ENCODE assay signal across 8 cellular contexts in genomic region chr9:4678679-4679267, GRCh38. TPM values are rescaled to one million over a fixed set of nuclear protein-coding genes. Genes with fewer than 3 reads are reported as not detected.
DNase-seq lines count a peak whose midpoint lies in the region; ATAC-seq and TF ChIP-seq lines count a peak whose summit lies in the region.

No MANE protein-coding gene starts in this region.

- TF ChIP-seq CTCF in WERI-Rb-1 (IDR thresholded peaks at IDR 0.05; ENCODE audit: low read depth, low read length) (no peak), left ventricle myocardium inferior (IDR thresholded peaks at IDR 0.05; ENCODE audit: borderline replicate concordance) (no peak), sigmoid colon (IDR thresholded peaks at IDR 0.05) (no peak)

- H3K27ac ChIP-seq in CD4-positive, alpha-beta memory T cell (ENCODE audit: low read depth, low read length) = peak overlapping the region; percentile 94
- peak overlapping the region; percentile 90 for H3K27ac ChIP-seq in WERI-Rb-1
- H3K27ac ChIP-seq in left ventricle myocardium inferior (replicated peaks) = peak overlapping the region; percentile 95
- peak overlapping the region; percentile 93 to 99 (median 98) for H3K27ac ChIP-seq in sigmoid colon

- no peaks in the 10 kb centered on the region for H3K9me3 ChIP-seq in CD4-positive, alpha-beta memory T cell (ENCODE audit: control insufficient read depth in 1 of 2, low read length in 2 of 2)
- H3K9me3 ChIP-seq in WERI-Rb-1 (ENCODE audit: severe bottlenecking) = no peaks in the 10 kb centered on the region
- no peaks in the 10 kb centered on the region for H3K9me3 ChIP-seq in left ventricle myocardium inferior (replicated peaks)
- H3K9me3 ChIP-seq in sigmoid colon = no peaks in the 10 kb centered on the region

- CTCF ChIA-PET in CD4-positive, alpha-beta memory T cell (lab: Charles Lee; ENCODE audit: partially characterized antibody) = interaction anchor here (0.5 to 1.4 kb wide), 3 partner anchors 13 to 307 kb away, joined by 3 to 13 read pairs (median 3); partner anchors contain the start of gene SPATA6L

- no peaks in the 10 kb centered on the region for H3K27me3 Mint-ChIP-seq in CD4-positive, alpha-beta memory T cell

- no peak overlapping the region for H3K27ac Mint-ChIP-seq in CD4-positive, alpha-beta memory T cell

- TF ChIP-seq EP300 in sigmoid colon (IDR thresholded peaks at IDR 0.05) = no peak

- POLR2A ChIA-PET in CD4-positive, alpha-beta memory T cell (lab: Charles Lee; ENCODE audit: partially characterized antibody) = interaction anchor here (0.6 to 2.9 kb wide), 26 partner anchors 9 to 1835 kb away, joined by 3 to 74 read pairs (median 5); partner anchors contain the start of genes AK3, CD274, JAK2 and PLGRKT

- ATAC-seq in GM19043 (IDR thresholded peaks at IDR 0.05; ENCODE audit: low read depth, unreplicated experiment) (peak; percentile 14), HG03460 (IDR thresholded peaks at IDR 0.05; ENCODE audit: unreplicated experiment) (no peak)

- H3K36me3 Mint-ChIP-seq in CD4-positive, alpha-beta memory T cell = peaks cover 6 to 8% of the 10 kb centered on the region in 2 donors

- no peaks in the 10 kb centered on the region for H3K27me3 ChIP-seq in CD4-positive, alpha-beta memory T cell (ENCODE audit: insufficient read depth, low read length)
- H3K27me3 ChIP-seq in WERI-Rb-1 (ENCODE audit: insufficient read depth, low read depth, severe bottlenecking) (no peaks in the 10 kb centered on the region), left ventricle myocardium inferior (ENCODE audit: low read depth) (no peaks in the 10 kb centered on the region), sigmoid colon (no peaks in the 10 kb centered on the region)

- peaks cover 0 to 4% (median 0%) of the 10 kb centered on the region in 8 donors for H3K9me3 Mint-ChIP-seq in CD4-positive, alpha-beta memory T cell

- peaks cover 7 to 13% (median 8%) of the 10 kb centered on the region in 4 donors for H3K4me1 Mint-ChIP-seq in CD4-positive, alpha-beta memory T cell

- H3K36me3 ChIP-seq in CD4-positive, alpha-beta memory T cell (ENCODE audit: insufficient read depth, low read length) = no peaks in the 10 kb centered on the region
- H3K36me3 ChIP-seq in WERI-Rb-1 (no peaks in the 10 kb centered on the region), left ventricle myocardium inferior (no peaks in the 10 kb centered on the region), sigmoid colon (no peaks in the 10 kb centered on the region)

- H3K4me3 Mint-ChIP-seq in CD4-positive, alpha-beta memory T cell = no peak overlapping the region

- WGBS in sigmoid colon, 2 donors = 0 to 1% methylated on average over 16 of the region's 16 CpGs

- DNase-seq in CD4-positive, alpha-beta memory T cell = no peak
- DNase-seq in Kasumi-1 (lab: John Stamatoyannopoulos, UW) (peak; percentile 19 to 45), WERI-Rb-1 (no peak), left ventricle myocardium inferior (no peak), sigmoid colon (no peak), HuH-7 (ENCODE audit: low spot score) (no peak)

- peak overlapping the region; percentile 51 to 72 for H3K4me3 ChIP-seq in CD4-positive, alpha-beta memory T cell (ENCODE audit: low read length in 2 of 2)
- H3K4me3 ChIP-seq in WERI-Rb-1 (ENCODE audit: low read depth, low read length) = peak overlapping the region; percentile 96
- peak overlapping the region; percentile 88 for H3K4me3 ChIP-seq in left ventricle myocardium inferior
- H3K4me3 ChIP-seq in sigmoid colon = peak overlapping the region; percentile 69 to 96 (median 82)

- TF ChIP-seq POLR2A in sigmoid colon (IDR thresholded peaks at IDR 0.05) = no peak

- intact Hi-C loops in CD4-positive, alpha-beta memory T cell (cut with micrococcal nuclease) = loop anchor here (1.0 to 5.0 kb wide), 9 partner anchors 16 to 1834 kb away; partner anchors contain the start of genes AK3, JAK2, PLGRKT and PLPP6
- intact Hi-C loops in left ventricle myocardium inferior (cut with micrococcal nuclease) (no loop called here), sigmoid colon (cut with DNase I) (loop anchor here (1.0 to 10.0 kb wide), 5 partner anchors 16 to 949 kb away; partner anchors contain the start of genes JAK2, PLPP6, RCL1 and RIC1)

- peaks cover 33% of the 10 kb centered on the region for H3K4me1 ChIP-seq in CD4-positive, alpha-beta memory T cell (ENCODE audit: insufficient read depth, low read length)
- peaks cover 45% of the 10 kb centered on the region for H3K4me1 ChIP-seq in left ventricle myocardium inferior
- H3K4me1 ChIP-seq in sigmoid colon = peaks cover 0 to 36% (median 21%) of the 10 kb centered on the region in 4 donors

RNA-seq across cellular contexts. Expression of gene CDC37L1, which starts 0.6 kb away (rescaled TPM):
- 10 to 100 TPM; 27.2 to 27.8 TPM for total RNA-seq in CD4-positive, alpha-beta memory T cell
- polyA plus RNA-seq in CD4-positive, alpha-beta memory T cell = 10 to 100 TPM; 15.8 to 17.8 TPM
- total RNA-seq in left ventricle myocardium inferior = 42.4 TPM
- total RNA-seq in sigmoid colon = 10 to 100 TPM; 30.7 to 40.6 (median 33.3) TPM
- polyA plus RNA-seq in sigmoid colon = 10 to 100 TPM in 1 of 3 donors, 1 to 10 TPM in 2; 8.4 to 11.6 (median 9.9) TPM

RNA-seq across cellular contexts. Expression of gene SPATA6L, which starts 12.5 kb away (rescaled TPM):
- 1 to 10 TPM; 1.9 to 3.4 TPM for total RNA-seq in CD4-positive, alpha-beta memory T cell
- polyA plus RNA-seq in CD4-positive, alpha-beta memory T cell = not detected
- total RNA-seq in left ventricle myocardium inferior = 0.96 TPM
- total RNA-seq in sigmoid colon = 1 to 10 TPM; 1.4 to 3.3 (median 2.2) TPM
- 1 to 10 TPM; 1.4 to 2.4 (median 2.0) TPM for polyA plus RNA-seq in sigmoid colon

RNA-seq across cellular contexts. Expression of gene PLPP6, which starts 16.7 kb away (rescaled TPM):
- total RNA-seq in CD4-positive, alpha-beta memory T cell = 10 to 100 TPM; 23.3 to 23.8 TPM
- 1 to 10 TPM; 3.2 to 6.6 TPM for polyA plus RNA-seq in CD4-positive, alpha-beta memory T cell
- total RNA-seq in left ventricle myocardium inferior (2.1 TPM), sigmoid colon (1 to 10 TPM; 3.0 to 6.9 (median 3.7) TPM)
- 10 to 100 TPM in 1 of 3 donors, 1 to 10 TPM in 2; 3.0 to 10.7 (median 3.7) TPM for polyA plus RNA-seq in sigmoid colon

Comparison
In these comparisons a context has a peak if more than half of its experiments do, and no peak if none do; other contexts are left out.
1. DNase-seq: peak in Kasumi-1 (2 of 2); none in CD4-positive, alpha-beta memory T cell (0 of 5), WERI-Rb-1 (single experiment), left ventricle myocardium inferior (single experiment), sigmoid colon (single experiment) and HuH-7 (single experiment).
2. Peak in every context shown above with its lines, with median percentiles within 50 percentile points of each other: H3K27ac ChIP-seq and H3K4me3 ChIP-seq.